ENCODE assay signal across 14 cellular contexts in genomic region chr12:31368666-31369361, GRCh38. TPM values are rescaled to one million over a fixed set of nuclear protein-coding genes. Genes with fewer than 3 reads are reported as not detected.
A peak's percentile ranks its signal among the peaks of the same experiment; 100 is the strongest.
DNase-seq lines count a peak whose midpoint lies in the region; ATAC-seq, FAIRE-seq and TF ChIP-seq lines count a peak whose summit lies in the region.
"Had no signal": no experiment of that assay in that cellular context is flagged by ENCODE, and none has a peak within 500 bp of the region (broad histone marks: within the 10 kb centered on the region; RNA-seq: fewer than 3 reads in every experiment).

No MANE protein-coding gene starts in this region.

- H2AFZ ChIP-seq in parathyroid adenoma = peak overlapping the region; percentile 54

- in situ Hi-C loops in gastrocnemius medialis (cut with MboI; ENCODE audit: low sequenced_read_pairs in 4 of 4) = no loop called here

- TF ChIP-seq POLR2A in GM12891 (IDR thresholded peaks at IDR 0.05; ENCODE audit: low read depth, low read length) (no peak), sigmoid colon (IDR thresholded peaks at IDR 0.05) (no peak), gastrocnemius medialis (IDR thresholded peaks at IDR 0.05) (no peak)

- H3K9ac ChIP-seq in parathyroid adenoma = no peak overlapping the region

- no peak for ATAC-seq in gastrocnemius medialis
- ATAC-seq: activated CD8-positive, alpha-beta T cell treated with anti-CD3 and anti-CD28 coated beads, Interleukin-2, amount 10 ng/mL, durations not matched to agents 7 days and 5 days had no signal

- H3K27me3 ChIP-seq in ectodermal cell (ENCODE audit: control insufficient read depth, insufficient read depth, low read length, poor library complexity, severe bottlenecking) = no peaks in the 10 kb centered on the region
- H3K27me3 ChIP-seq in parathyroid adenoma (ENCODE audit: control insufficient read depth, insufficient read depth, low read length) = no peaks in the 10 kb centered on the region
- H3K27me3 ChIP-seq in sigmoid colon = no peaks in the 10 kb centered on the region
- H3K27me3 ChIP-seq in gastrocnemius medialis = no peaks in the 10 kb centered on the region
- no peaks in the 10 kb centered on the region for H3K27me3 ChIP-seq in MG63
- H3K27me3 ChIP-seq: adrenal gland, testis had no signal

- DNase-seq in GM12891 (ENCODE audit: insufficient read length, low spot score) (no peak), NCI-H2107 treated with DMSO at 0.1 percent for 48 hours (lab: John Stamatoyannopoulos, UW; ENCODE audit: unreplicated experiment) (peak; percentile 56), NCI-H524 (lab: John Stamatoyannopoulos, UW) (no peak), sigmoid colon (no peak), gastrocnemius medialis (no peak), MG63 (no peak)
- DNase-seq: activated CD8-positive, alpha-beta T cell treated with anti-CD3 and anti-CD28 coated beads, Interleukin-2, amount 10 ng/mL, durations not matched to agents 7 days and 5 days; adrenal gland; nucleus accumbens; stimulated activated CD4-positive, alpha-beta T cell treated with anti-CD3 and anti-CD28 coated beads, Interleukin-4, amount 100 ng/mL, for 1 hour; testis had no signal

- H3K4me1 ChIP-seq in ectodermal cell (ENCODE audit: control insufficient read depth, insufficient read depth, low read length) (peaks cover 31% of the 10 kb centered on the region), parathyroid adenoma (peaks cover 3% of the 10 kb centered on the region), sigmoid colon (peaks cover 0 to 7% (median 3%) of the 10 kb centered on the region in 4 donors), gastrocnemius medialis (peaks cover 6 to 9% of the 10 kb centered on the region in 2 donors)
- H3K4me1 ChIP-seq: testis had no signal

- intact Hi-C loops in sigmoid colon (cut with DNase I) (no loop called here), gastrocnemius medialis (cut with DNase I; ENCODE audit: low total_unique reads) (no loop called here)

- no peaks in the 10 kb centered on the region for H3K9me3 ChIP-seq in ectodermal cell (ENCODE audit: control insufficient read depth, low read length)
- no peaks in the 10 kb centered on the region for H3K9me3 ChIP-seq in parathyroid adenoma (ENCODE audit: control insufficient read depth, low read length)
- H3K9me3 ChIP-seq in sigmoid colon = no peaks in the 10 kb centered on the region
- no peaks in the 10 kb centered on the region for H3K9me3 ChIP-seq in gastrocnemius medialis
- H3K9me3 ChIP-seq in MG63 = no peaks in the 10 kb centered on the region
- H3K9me3 ChIP-seq: adrenal gland, testis had no signal

- no peaks in the 10 kb centered on the region for H3K79me2 ChIP-seq in parathyroid adenoma

- no peak overlapping the region for H3K4me2 ChIP-seq in parathyroid adenoma (ENCODE audit: low read length)

- H3K4me3 ChIP-seq in ectodermal cell (ENCODE audit: insufficient read depth, low read depth, low read length) (no peak overlapping the region), parathyroid adenoma (ENCODE audit: low read depth, low read length) (no peak overlapping the region), sigmoid colon (no peak overlapping the region), gastrocnemius medialis (no peak overlapping the region), MG63 (no peak overlapping the region)
- H3K4me3 ChIP-seq: testis had no signal

- TF ChIP-seq CTCF in parathyroid adenoma (IDR thresholded peaks at IDR 0.05) (no peak), sigmoid colon (IDR thresholded peaks at IDR 0.05) (no peak), gastrocnemius medialis (IDR thresholded peaks at IDR 0.05 in 4 of 5, conservative IDR thresholded peaks at IDR 0.05 in 1 of 5) (no peak)

- H3K27ac ChIP-seq in ectodermal cell (ENCODE audit: insufficient read depth, low read depth, low read length, poor library complexity, severe bottlenecking) = peak overlapping the region; percentile 83
- H3K27ac ChIP-seq in parathyroid adenoma = no peak overlapping the region
- no peak overlapping the region for H3K27ac ChIP-seq in sigmoid colon
- H3K27ac ChIP-seq in gastrocnemius medialis = no peak overlapping the region
- H3K27ac ChIP-seq: testis had no signal

- WGBS in ectodermal cell, 2 experiments = 26 to 29% methylated on average over 8 of the region's 8 CpGs
- WGBS in sigmoid colon, 2 donors = 44 to 55% methylated on average over 8 of the region's 8 CpGs

- TF ChIP-seq EP300 in sigmoid colon (IDR thresholded peaks at IDR 0.05) = no peak

- no peaks in the 10 kb centered on the region for H3K36me3 ChIP-seq in ectodermal cell (ENCODE audit: control insufficient read depth, insufficient read depth, low read length)
- no peaks in the 10 kb centered on the region for H3K36me3 ChIP-seq in parathyroid adenoma (ENCODE audit: control insufficient read depth, insufficient read depth, low read length)
- H3K36me3 ChIP-seq in sigmoid colon = no peaks in the 10 kb centered on the region
- no peaks in the 10 kb centered on the region for H3K36me3 ChIP-seq in gastrocnemius medialis
- H3K36me3 ChIP-seq in MG63 = no peaks in the 10 kb centered on the region
- H3K36me3 ChIP-seq: adrenal gland had no signal

- FAIRE-seq in GM12891 (lab: Jason Lieb, UNC) = no peak
- FAIRE-seq: HTR-8/SVneo had no signal

TF ChIP-seq in GM12891, 5 proteins besides CTCF, POLR2A, EP300 and RAD21:
- 0 out of 2 replicates have a peak, but pooled peaks have one; percentile 13 for TF ChIP-seq SPI1 (IDR thresholded peaks at IDR 0.05; ENCODE audit: low read depth, low read length)
- no peak for TF ChIP-seq POLR2AphosphoS5 (IDR thresholded peaks at IDR 0.05; ENCODE audit: low read depth, low read length)
TF ChIP-seq in GM12891: peak in this region for 1.

RNA-seq across cellular contexts. Expression of gene SINHCAF, which starts 42.9 kb away (rescaled TPM):
- 29.3 TPM for polyA plus RNA-seq in GM12891 (2012; ENCODE audit: low read depth, missing spikeins)
- polyA plus RNA-seq in ectodermal cell (2013, experiment 1 of 4) = 229 TPM
- polyA plus RNA-seq in ectodermal cell (2013, experiment 2 of 4) = 268 TPM
- polyA plus RNA-seq in ectodermal cell (2013, experiment 3 of 4) = 206 TPM
- 188 TPM for polyA plus RNA-seq in ectodermal cell (2013, experiment 4 of 4)
- total RNA-seq in sigmoid colon = 10 to 100 TPM; 38.2 to 68.4 (median 51.8) TPM
- polyA plus RNA-seq in sigmoid colon = 10 to 100 TPM; 31.1 to 53.9 (median 51.7) TPM
- 1 to 10 TPM; 1.5 to 8.6 (median 2.8) TPM for total RNA-seq in gastrocnemius medialis
- total RNA-seq in MG63 (2014; rRNA removed; shearing (Covaris generic); ENCODE audit: low replicate concordance) = 67.6 and 136 TPM in 2 replicates
